ENCODE assay signal across 12 cellular contexts in the genomic region with DNA sequence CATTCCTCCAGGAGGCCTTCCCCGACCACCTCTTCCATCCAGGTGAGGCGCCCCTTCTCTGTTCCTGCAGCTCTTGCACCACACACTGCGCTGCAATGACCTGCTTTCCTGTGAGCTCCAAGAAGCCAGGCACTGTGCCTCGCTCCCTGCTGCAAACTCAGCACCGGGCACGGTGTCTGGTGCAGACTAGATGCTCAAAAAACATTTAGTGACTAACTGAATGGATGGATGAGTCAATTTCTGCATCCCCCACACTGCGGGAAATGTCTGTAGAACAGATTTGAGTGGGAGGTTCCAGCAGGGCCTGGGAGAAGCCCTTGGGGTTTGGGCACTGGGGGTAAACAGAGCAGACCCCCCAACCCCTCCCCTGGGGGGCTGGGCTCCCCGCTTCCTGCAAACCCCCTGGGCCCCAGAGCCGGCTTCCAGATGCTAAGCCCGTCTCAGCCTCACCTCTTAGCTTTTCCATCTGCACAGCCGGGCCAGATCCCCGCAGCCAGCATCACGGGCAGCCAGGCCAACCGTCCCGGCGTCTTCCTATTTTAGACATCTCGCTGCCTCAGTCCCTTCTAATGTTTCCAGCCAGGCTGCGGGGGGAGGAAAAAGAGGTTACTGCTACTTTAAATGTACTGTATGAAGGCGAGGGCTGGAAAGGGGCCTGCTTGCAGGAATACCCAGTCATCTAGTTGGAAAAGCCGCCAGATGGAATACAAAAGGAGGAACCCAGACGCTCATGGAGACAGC.
DNase-seq lines count a peak whose midpoint lies in the region; ATAC-seq and TF ChIP-seq lines count a peak whose summit lies in the region.
"Had no signal": no experiment of that assay in that cellular context is flagged by ENCODE, and none has a peak within 500 bp of the region (broad histone marks: within the 10 kb centered on the region; RNA-seq: fewer than 3 reads in every experiment).

No MANE protein-coding gene starts in this region.

- no peak overlapping the region for H3K4me3 Mint-ChIP-seq in natural killer cell

- DNase-seq in DMS 273 (lab: John Stamatoyannopoulos, UW; ENCODE audit: unreplicated experiment) (peak; percentile 47), DMS 273 treated with DMSO at 0.1 percent for 48 hours (lab: John Stamatoyannopoulos, UW) (no peak), esophagus squamous epithelium (lab: John Stamatoyannopoulos, UW) (no peak), vagina (ENCODE audit: extremely low spot score in 2 of 2) (no peak), NCI-H526 (lab: John Stamatoyannopoulos, UW) (no peak), natural killer cell (no peak)
- DNase-seq in activated CD8-positive, alpha-beta memory T cell treated with anti-CD3 and anti-CD28 coated beads, Interleukin-2, amount 50 U/mL, for 4 hours = no peak
- DNase-seq: cortex of kidney, midbrain, NCI-H526 treated with DMSO at 0.1 percent for 48 hours had no signal

- TF ChIP-seq CTCF in esophagus squamous epithelium (IDR thresholded peaks at IDR 0.05) = no peak
- no peak for TF ChIP-seq CTCF in vagina (IDR thresholded peaks at IDR 0.05)
- TF ChIP-seq CTCF in natural killer cell (IDR thresholded peaks at IDR 0.05) = no peak

- H3K4me1 ChIP-seq in esophagus squamous epithelium (peaks cover 3 to 68% (median 30%) of the 10 kb centered on the region in 3 donors), muscle layer of duodenum (ENCODE audit: control insufficient read depth in 1 of 2, insufficient read depth in 2 of 2, low read length in 2 of 2) (peaks cover 10 to 52% of the 10 kb centered on the region in 2 donors), vagina (peaks cover 39% of the 10 kb centered on the region)

- H3K9me3 ChIP-seq in esophagus squamous epithelium (no peaks in the 10 kb centered on the region), muscle layer of duodenum (ENCODE audit: control insufficient read depth in 1 of 2, low read length in 2 of 2) (no peaks in the 10 kb centered on the region), vagina (no peaks in the 10 kb centered on the region)

- WGBS in esophagus squamous epithelium, 2 donors = 54 to 59% methylated on average over 13 to 15 of the region's 21 CpGs

- no peak overlapping the region for H3K27ac Mint-ChIP-seq in natural killer cell

- H3K27me3 ChIP-seq in esophagus squamous epithelium (no peaks in the 10 kb centered on the region), muscle layer of duodenum (ENCODE audit: low read depth, low read length) (no peaks in the 10 kb centered on the region), vagina (no peaks in the 10 kb centered on the region)

- H3K36me3 Mint-ChIP-seq in natural killer cell = no peaks in the 10 kb centered on the region

- H3K4me1 Mint-ChIP-seq in natural killer cell = peaks cover 0 to 16% of the 10 kb centered on the region in 2 donors

- intact Hi-C loops in esophagus squamous epithelium (cut with DNase I) = no loop called here
- intact Hi-C loops in vagina (cut with DNase I) = no loop called here
- intact Hi-C loops in natural killer cell (cut with micrococcal nuclease) = no loop called here

- no peak for ATAC-seq in natural killer cell

- peaks cover 0 to 7% of the 10 kb centered on the region in 2 donors for H3K27me3 Mint-ChIP-seq in natural killer cell (ENCODE audit: low read depth in 2 of 2)

- H3K4me3 ChIP-seq in esophagus squamous epithelium = peak overlapping the region in 3 of 4 donors; percentile 18 to 26 (median 24)
- H3K4me3 ChIP-seq in muscle layer of duodenum (ENCODE audit: low read depth in 1 of 2, low read length in 2 of 2) = peak overlapping the region; percentile 44 to 73
- peak overlapping the region; percentile 6 to 44 for H3K4me3 ChIP-seq in vagina

- no peaks in the 10 kb centered on the region for H3K9me3 Mint-ChIP-seq in natural killer cell

- TF ChIP-seq POLR2A in esophagus squamous epithelium (IDR thresholded peaks at IDR 0.05) (no peak), vagina (IDR thresholded peaks at IDR 0.05) (no peak)

- H3K36me3 ChIP-seq in esophagus squamous epithelium (no peaks in the 10 kb centered on the region), muscle layer of duodenum (ENCODE audit: control insufficient read depth in 1 of 2, insufficient read depth in 2 of 2, low read length in 2 of 2) (no peaks in the 10 kb centered on the region), vagina (no peaks in the 10 kb centered on the region)

- H3K27ac ChIP-seq in esophagus squamous epithelium (peak overlapping the region; percentile 8 to 80 (median 62)), muscle layer of duodenum (ENCODE audit: low read length) (peak overlapping the region; percentile 81), vagina (peak overlapping the region; percentile 34)
- H3K27ac ChIP-seq: 22Rv1 had no signal
